In genomic region chr11:117877120-117877784, GRCh38 we compare ENCODE assay signal across 10 cellular contexts. TPM values are rescaled to one million over a fixed set of nuclear protein-coding genes. Genes with fewer than 3 reads are reported as not detected.
DNase-seq lines count a peak whose midpoint lies in the region; ATAC-seq, FAIRE-seq and TF ChIP-seq lines count a peak whose summit lies in the region.
"Had no signal": no experiment of that assay in that cellular context is flagged by ENCODE, and none has a peak within 500 bp of the region (broad histone marks: within the 10 kb centered on the region; RNA-seq: fewer than 3 reads in every experiment).

No MANE protein-coding gene starts in this region.

- WGBS in H9 (ENCODE audit: extremely low coverage, insufficient read length, low lambda C conversion rate): no CpG with 5 or more reads among the region's 12 CpGs
- no CpG with 5 or more reads among the region's 12 CpGs for WGBS in iPS DF 6.9 (ENCODE audit: insufficient coverage, insufficient read length)

- in situ Hi-C loops in gastrocnemius medialis (cut with MboI; ENCODE audit: low sequenced_read_pairs in 4 of 4): no loop called here

- H3K18ac ChIP-seq in H9 (ENCODE audit: insufficient read length, low read depth, low read length): no peak overlapping the region

- peaks cover 43 to 51% of the 10 kb centered on the region in 2 experiments for H3K4me1 Mint-ChIP-seq in H9
- peaks cover 37% of the 10 kb centered on the region for H3K4me1 Mint-ChIP-seq in WTC11

- no peak overlapping the region for H2BK120ac ChIP-seq in H9 (ENCODE audit: low read depth, low read length, poor library complexity, severe bottlenecking)

- no peaks in the 10 kb centered on the region for H3K36me3 ChIP-seq in iPS DF 6.9 (ENCODE audit: control insufficient read depth, insufficient read depth, low read length)
- H3K36me3 ChIP-seq in gastrocnemius medialis: no peaks in the 10 kb centered on the region

- H3K27ac Mint-ChIP-seq in H9 (no peak overlapping the region), WTC11 (no peak overlapping the region)

- TF ChIP-seq POLR2A in gastrocnemius medialis (IDR thresholded peaks at IDR 0.05): no peak

- no peak overlapping the region for H2AFZ ChIP-seq in H9 (ENCODE audit: low read length)

- no peak for TF ChIP-seq CTCF in H9 (conservative IDR thresholded peaks at IDR 0.05)
- TF ChIP-seq CTCF in WTC11 (IDR thresholded peaks at IDR 0.05): no peak
- TF ChIP-seq CTCF in gastrocnemius medialis (IDR thresholded peaks at IDR 0.05 in 4 of 5, conservative IDR thresholded peaks at IDR 0.05 in 1 of 5): no peak
- TF ChIP-seq CTCF in D721Med (IDR thresholded peaks at IDR 0.05; ENCODE audit: insufficient read depth, missing control alignments): no peak

- no peak overlapping the region for H4K8ac ChIP-seq in H9 (replicated peaks; ENCODE audit: insufficient read length, low read depth, low read length)

- no peak overlapping the region for H3K27ac ChIP-seq in H9 (ENCODE audit: insufficient read length, low read depth, low read length)
- H3K27ac ChIP-seq in iPS DF 6.9 (ENCODE audit: low read length): no peak overlapping the region
- H3K27ac ChIP-seq in gastrocnemius medialis: peak overlapping the region; percentile 59 to 75 (median 70)

- H3K27me3 Mint-ChIP-seq in H9 (ENCODE audit: low read depth) (peaks cover 92% of the 10 kb centered on the region), WTC11 (ENCODE audit: low read depth) (peaks cover 82% of the 10 kb centered on the region)

- H3K9me3 Mint-ChIP-seq in H9: no peaks in the 10 kb centered on the region
- H3K9me3 Mint-ChIP-seq in WTC11: no peaks in the 10 kb centered on the region

- H3K9ac ChIP-seq in H9 (ENCODE audit: extremely low read depth, insufficient read length, low read length): no peak overlapping the region

- H3K27me3 ChIP-seq in H9 (ENCODE audit: insufficient read depth, low read length): no peaks in the 10 kb centered on the region; the same call in 1 of the 2 replicates
- H3K27me3 ChIP-seq in iPS DF 6.9 (ENCODE audit: control insufficient read depth, insufficient read depth, low read length): no peaks in the 10 kb centered on the region
- H3K27me3 ChIP-seq in gastrocnemius medialis: peaks cover 10 to 27% (median 26%) of the 10 kb centered on the region in 3 donors

- H4K20me1 ChIP-seq in H9 (ENCODE audit: control insufficient read depth, insufficient read depth, insufficient read length): no peaks in the 10 kb centered on the region

- intact Hi-C loops in gastrocnemius medialis (cut with DNase I; ENCODE audit: low total_unique reads): no loop called here

- no peak overlapping the region for H2BK12ac ChIP-seq in H9 (ENCODE audit: insufficient read length, low read depth, low read length)

- peak overlapping the region; percentile 66; the same call in 1 of the 2 replicates for H3K4me3 ChIP-seq in iPS DF 6.9 (ENCODE audit: low read length)
- H3K4me3 ChIP-seq in gastrocnemius medialis: peak overlapping the region; percentile 57 to 77 (median 64)

- H3K4me3 Mint-ChIP-seq in H9: peak overlapping the region; percentile 80 to 88
- H3K4me3 Mint-ChIP-seq in WTC11: peak overlapping the region; percentile 80

- H2BK5ac ChIP-seq in H9 (ENCODE audit: insufficient read length, low read length): no peak overlapping the region

- no peaks in the 10 kb centered on the region for H3K9me3 ChIP-seq in H9 (ENCODE audit: control insufficient read depth, low read depth, low read length)
- H3K9me3 ChIP-seq in iPS DF 6.9 (ENCODE audit: control insufficient read depth, insufficient read depth, low read length): no peaks in the 10 kb centered on the region
- H3K9me3 ChIP-seq in gastrocnemius medialis: no peaks in the 10 kb centered on the region

- H2BK20ac ChIP-seq in H9 (ENCODE audit: low read depth, low read length, poor library complexity, severe bottlenecking): no peak overlapping the region

- peaks cover 19% of the 10 kb centered on the region for H3K23me2 ChIP-seq in H9 (ENCODE audit: insufficient read length, low read depth, low read length, poor library complexity, severe bottlenecking)

- CTCF ChIA-PET in WTC11 (lab: Charles Lee): interaction anchor here (0.7 to 4.5 kb wide), 16 partner anchors 8 to 451 kb away, joined by 3 to 25 read pairs (median 4); no protein-coding TSS in a partner anchor

- H3K4ac ChIP-seq in H9 (ENCODE audit: low read depth, low read length): no peak overlapping the region

- no peak overlapping the region for H3K14ac ChIP-seq in H9 (ENCODE audit: insufficient read depth, low read length)

- H3K36me3 Mint-ChIP-seq in H9 (ENCODE audit: insufficient read depth in 1 of 3, low read depth in 3 of 3) (peaks cover 0 to 2% (median 0%) of the 10 kb centered on the region in 3 experiments; a peak in 1 of 7 replicates), WTC11 (no peaks in the 10 kb centered on the region)

- peak; percentile 16 for ATAC-seq in WTC11
- ATAC-seq in gastrocnemius medialis: peak in 1 of 2 donors; percentile 19
- ATAC-seq in HG03457 (IDR thresholded peaks at IDR 0.05; ENCODE audit: unreplicated experiment): no peak
- ATAC-seq in GM18907 (IDR thresholded peaks at IDR 0.05; ENCODE audit: unreplicated experiment): no peak

- H2AK5ac ChIP-seq in H9 (ENCODE audit: insufficient read length, low read length): no peak overlapping the region

- POLR2A ChIA-PET in WTC11 (lab: Charles Lee): interaction anchor here (0.5 to 1.6 kb wide), 2 partner anchors 17 to 550 kb away, joined by 6 to 7 read pairs; partner anchors contain the start of gene CEP164

- no peak overlapping the region for H4K91ac ChIP-seq in H9 (ENCODE audit: insufficient read length, low read depth, low read length)

- H3K4me1 ChIP-seq in H9 (ENCODE audit: insufficient read depth, low read length) (peaks cover 6% of the 10 kb centered on the region; the same call in 1 of the 2 replicates), iPS DF 6.9 (ENCODE audit: control insufficient read depth, insufficient read depth, low read length) (peaks cover 12% of the 10 kb centered on the region; the same call in 1 of the 2 replicates), gastrocnemius medialis (peaks cover 11 to 27% of the 10 kb centered on the region in 2 donors)

- H3T11ph ChIP-seq in H9 (ENCODE audit: low read length): no peak overlapping the region

- H3K79me2 ChIP-seq in H9 (ENCODE audit: insufficient read depth, low read length): no peaks in the 10 kb centered on the region

- no peaks in the 10 kb centered on the region for H3K79me1 ChIP-seq in H9 (ENCODE audit: insufficient read depth, low read depth, low read length, poor library complexity, severe bottlenecking)

- DNase-seq in H9 (peak; percentile 50), WTC11 (ENCODE audit: low spot score) (no peak), iPS DF 6.9 (ENCODE audit: low read depth, low spot score) (no peak), gastrocnemius medialis (no peak), GM19240 (ENCODE audit: insufficient read length, low spot score) (no peak), D721Med (ENCODE audit: insufficient read length, low spot score) (no peak)
- DNase-seq: stimulated activated naive CD4-positive, alpha-beta T cell treated with Interleukin-2 at 50 U/mL for 16 hours had no signal

- peak overlapping the region; percentile 80 for H3K4me2 ChIP-seq in H9 (ENCODE audit: insufficient read depth, insufficient read length, low read length)

- FAIRE-seq in D721Med (lab: Jason Lieb, UNC): no peak
- FAIRE-seq: GM18507 had no signal

- H2BK15ac ChIP-seq in H9 (ENCODE audit: low read depth, low read length): no peak overlapping the region

- no peak overlapping the region for H4K5ac ChIP-seq in H9 (ENCODE audit: insufficient read length, low read depth, low read length)

- no peak overlapping the region for H3K56ac ChIP-seq in H9 (ENCODE audit: insufficient read length, low read depth, low read length)

- no peak overlapping the region for H3K23ac ChIP-seq in H9 (ENCODE audit: insufficient read length, low read depth, low read length)

TF ChIP-seq in WTC11, 78 proteins besides CTCF, POLR2A, EP300 and RAD21 (continues in another document):
- TF ChIP-seq CBFB (CRISPR knock-in tag; IDR thresholded peaks at IDR 0.05; ENCODE audit: low read depth) (no peak), NFE2L1 (CRISPR knock-in tag; IDR thresholded peaks at IDR 0.05) (no peak), TEAD4 (CRISPR knock-in tag; IDR thresholded peaks at IDR 0.05) (no peak), PRRX2 (CRISPR knock-in tag; IDR thresholded peaks at IDR 0.05) (no peak), ATF6 (CRISPR knock-in tag; IDR thresholded peaks at IDR 0.05) (no peak), JAZF1 (CRISPR knock-in tag; IDR thresholded peaks at IDR 0.05) (no peak), ELF4 (CRISPR knock-in tag; IDR thresholded peaks at IDR 0.05; ENCODE audit: low read depth) (no peak), TP53 (CRISPR knock-in tag; IDR thresholded peaks at IDR 0.05) (no peak)
- TF ChIP-seq, protein P1, sequence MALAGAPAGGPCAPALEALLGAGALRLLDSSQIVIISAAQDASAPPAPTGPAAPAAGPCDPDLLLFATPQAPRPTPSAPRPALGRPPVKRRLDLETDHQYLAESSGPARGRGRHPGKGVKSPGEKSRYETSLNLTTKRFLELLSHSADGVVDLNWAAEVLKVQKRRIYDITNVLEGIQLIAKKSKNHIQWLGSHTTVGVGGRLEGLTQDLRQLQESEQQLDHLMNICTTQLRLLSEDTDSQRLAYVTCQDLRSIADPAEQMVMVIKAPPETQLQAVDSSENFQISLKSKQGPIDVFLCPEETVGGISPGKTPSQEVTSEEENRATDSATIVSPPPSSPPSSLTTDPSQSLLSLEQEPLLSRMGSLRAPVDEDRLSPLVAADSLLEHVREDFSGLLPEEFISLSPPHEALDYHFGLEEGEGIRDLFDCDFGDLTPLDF (CRISPR knock-in tag; IDR thresholded peaks at IDR 0.05): no peak

RNA-seq across cellular contexts. Expression of gene FXYD6, which starts 0.8 kb away (rescaled TPM):
- total RNA-seq in H9 (2021): 16.3 and 18.3 TPM in 2 replicates
- 26.2 to 31.6 TPM (median 30.1 TPM) in 3 replicates for total RNA-seq in WTC11 (2021)
- 10 to 100 TPM in 1 of 4 donors, 1 to 10 TPM in 3; 2.9 to 17.7 (median 5.4) TPM for total RNA-seq in gastrocnemius medialis

RNA-seq across cellular contexts. Expression of gene TMPRSS13, which starts 52.0 kb away (rescaled TPM):
- 0.35 and 0.50 TPM in 2 replicates for total RNA-seq in H9 (2021)
- 0.62 to 1.1 TPM (median 0.63 TPM) in 3 replicates for total RNA-seq in WTC11 (2021)
- not detected for total RNA-seq in gastrocnemius medialis

RNA-seq across cellular contexts. Expression of gene FXYD2, which starts 52.7 kb away (rescaled TPM):
- 0.70 and 0.79 TPM in 2 replicates for total RNA-seq in H9 (2021)
- 1.4 to 2.1 TPM (median 1.6 TPM) in 3 replicates for total RNA-seq in WTC11 (2021)
- under 1 TPM in 1 of 4 donors, not detected in 3; 0.87 TPM for total RNA-seq in gastrocnemius medialis

Comparison
In these comparisons a context has a peak if more than half of its experiments do, and no peak if none do; other contexts are left out.
1. H3K27ac ChIP-seq: peak in gastrocnemius medialis (4 of 4); none in H9 (single experiment) and iPS DF 6.9 (single experiment).